In genomic region chr2:120791243-120791960, GRCh38 we compare ENCODE assay signal across 1 cellular context.
TF ChIP-seq lines count a peak whose summit lies in the region.

No MANE protein-coding gene starts in this region.

TF ChIP-seq in WTC11, 78 proteins besides CTCF, POLR2A, EP300 and RAD21 (continued from another document):
- TF ChIP-seq AR (CRISPR knock-in tag; IDR thresholded peaks at IDR 0.05) (no peak), ETV6 (CRISPR knock-in tag; IDR thresholded peaks at IDR 0.05) (no peak), JAZF1 (CRISPR knock-in tag; IDR thresholded peaks at IDR 0.05) (no peak), IRF1 (CRISPR knock-in tag; IDR thresholded peaks at IDR 0.05) (no peak), IRF2 (CRISPR knock-in tag; IDR thresholded peaks at IDR 0.05; ENCODE audit: borderline replicate concordance, low read depth) (no peak), ZNF138 (CRISPR knock-in tag; conservative IDR thresholded peaks at IDR 0.05) (no peak), MAX (CRISPR knock-in tag; IDR thresholded peaks at IDR 0.05) (no peak), CREB1 (CRISPR knock-in tag; IDR thresholded peaks at IDR 0.05) (no peak), E2F5 (CRISPR knock-in tag; IDR thresholded peaks at IDR 0.05) (no peak), MXD4 (CRISPR knock-in tag; IDR thresholded peaks at IDR 0.05; ENCODE audit: borderline replicate concordance) (no peak), TP53 (CRISPR knock-in tag; IDR thresholded peaks at IDR 0.05) (no peak), ESRRA (CRISPR knock-in tag; IDR thresholded peaks at IDR 0.05; ENCODE audit: borderline replicate concordance) (no peak)
